11 cellular contexts compared by ENCODE assay signal in genomic region chr2:41355794-41356193, GRCh38.
"Had no signal": no experiment of that assay in that cellular context is flagged by ENCODE, and none has a peak within 500 bp of the region (broad histone marks: within the 10 kb centered on the region; RNA-seq: fewer than 3 reads in every experiment).

No MANE protein-coding gene starts in this region.

- H2AFZ ChIP-seq: GM23248, GM23338 had no signal

- H3K4me3 ChIP-seq: GM23248, GM23338, HAP-1 had no signal

- H3K4me2 ChIP-seq: GM23338 had no signal

- DNase-seq: GM23248, GOT3, H7, H9, HCEC 1CT, HFFc6 had no signal

- H3K27ac ChIP-seq: GM23248 had no signal

- H3K36me3 ChIP-seq: HAP-1 had no signal

- H3K9ac ChIP-seq: GM23248 had no signal

- H3K4me1 ChIP-seq: HAP-1 had no signal

- FAIRE-seq: H1, H54 had no signal

- H3K9me3 ChIP-seq: HAP-1 had no signal

- ATAC-seq: GM23338, HCT116 had no signal
